Comparison of ENCODE assay signal across 9 cellular contexts in genomic region chr11:114738954-114739353, GRCh38.
DNase-seq lines count a peak whose midpoint lies in the region; ATAC-seq and TF ChIP-seq lines count a peak whose summit lies in the region.
"Had no signal": no experiment of that assay in that cellular context is flagged by ENCODE, and none has a peak within 500 bp of the region (broad histone marks: within the 10 kb centered on the region; RNA-seq: fewer than 3 reads in every experiment).

No MANE protein-coding gene starts in this region.

- H3K9me3 ChIP-seq in OCI-LY7 (ENCODE audit: low read length) (no peaks in the 10 kb centered on the region), liver (ENCODE audit: control insufficient read depth in 4 of 4, low read length in 3 of 4) (no peaks in the 10 kb centered on the region), tibial nerve (peaks cover 0 to 20% (median 2%) of the 10 kb centered on the region in 4 donors)

- intact Hi-C loops in OCI-LY7 (cut with micrococcal nuclease; ENCODE audit: unreplicated experiment) (loop anchor here (5.0 kb wide), 2 partner anchors 583 to 1538 kb away; no protein-coding TSS in a partner anchor), MCF 10A (cut with micrococcal nuclease) (loop anchor here (1.0 to 2.0 kb wide), 2 partner anchors 500 to 1952 kb away; no protein-coding TSS in a partner anchor)

- H3K27me3 ChIP-seq in liver (ENCODE audit: control insufficient read depth in 4 of 4, insufficient read depth in 4 of 4, low read length in 3 of 4): no peaks in the 10 kb centered on the region
- H3K27me3 ChIP-seq in tibial nerve: no peaks in the 10 kb centered on the region

- no peaks in the 10 kb centered on the region for H3K79me2 ChIP-seq in OCI-LY7 (ENCODE audit: insufficient read depth, low read depth, low read length)

- BruUV-seq in OCI-LY7 (replicated peaks; lab: Mats Ljungman, UMichigan): no TSS peak
- BruUV-seq in MCF 10A (replicated peaks; lab: Mats Ljungman, UMichigan): no TSS peak

- no peaks in the 10 kb centered on the region for H3K36me3 ChIP-seq in OCI-LY7 (ENCODE audit: insufficient read depth, low read length)
- H3K36me3 ChIP-seq in liver (ENCODE audit: control insufficient read depth in 4 of 4, insufficient read depth in 3 of 4, low read depth in 1 of 4, low read length in 3 of 4): no peaks in the 10 kb centered on the region
- H3K36me3 ChIP-seq in tibial nerve: no peaks in the 10 kb centered on the region

- no peak overlapping the region for H3K4me2 ChIP-seq in OCI-LY7 (ENCODE audit: low read length)

- ATAC-seq in activated T-cell treated with anti-CD3 and anti-CD28 coated beads, Interleukin-2, amount 50 U/mL, for 4 hours: no peak
- ATAC-seq in GM18870 (IDR thresholded peaks at IDR 0.05; ENCODE audit: unreplicated experiment): no peak

- H3K4me3 Mint-ChIP-seq in activated T-cell treated with anti-CD3 and anti-CD28 coated beads, Interleukin-2, amount 50 U/mL, for 4 hours: no peak overlapping the region
- no peak overlapping the region for H3K4me3 Mint-ChIP-seq in MCF 10A (ENCODE audit: unreplicated experiment)
- H3K4me3 Mint-ChIP-seq: central memory CD8-positive, alpha-beta T cell had no signal

- H3K27me3 Mint-ChIP-seq in activated T-cell treated with anti-CD3 and anti-CD28 coated beads, Interleukin-2, amount 50 U/mL, for 4 hours (ENCODE audit: low read depth): peaks cover 16% of the 10 kb centered on the region
- H3K27me3 Mint-ChIP-seq in MCF 10A (ENCODE audit: insufficient read depth, unreplicated experiment): peaks cover 20% of the 10 kb centered on the region

- H3K9me2 ChIP-seq in OCI-LY7 (ENCODE audit: insufficient read depth, low read length): no peaks in the 10 kb centered on the region

- TF ChIP-seq CTCF in OCI-LY7 (conservative IDR thresholded peaks at IDR 0.05; ENCODE audit: low read length) (peak; percentile 88), MCF 10A (IDR thresholded peaks at IDR 0.05; ENCODE audit: unreplicated experiment) (peak; percentile 76), liver (IDR thresholded peaks at IDR 0.05; ENCODE audit: low read depth, low read length, missing input control) (peak; percentile 82), tibial nerve (IDR thresholded peaks at IDR 0.05) (peak; percentile 10 to 54 (median 49))

- no peaks in the 10 kb centered on the region for H3K4me1 ChIP-seq in OCI-LY7 (ENCODE audit: insufficient read depth, low read length, poor library complexity, severe bottlenecking)
- no peaks in the 10 kb centered on the region for H3K4me1 ChIP-seq in liver (ENCODE audit: control insufficient read depth in 4 of 4, insufficient read depth in 4 of 4, low read length in 3 of 4)
- no peaks in the 10 kb centered on the region for H3K4me1 ChIP-seq in tibial nerve

- TF ChIP-seq EP300 in tibial nerve (IDR thresholded peaks at IDR 0.05): no peak

- peaks cover 11% of the 10 kb centered on the region for H3K9me3 Mint-ChIP-seq in activated T-cell treated with anti-CD3 and anti-CD28 coated beads, Interleukin-2, amount 50 U/mL, for 4 hours
- no peaks in the 10 kb centered on the region for H3K9me3 Mint-ChIP-seq in MCF 10A (ENCODE audit: unreplicated experiment)

- H3K36me3 Mint-ChIP-seq in activated T-cell treated with anti-CD3 and anti-CD28 coated beads, Interleukin-2, amount 50 U/mL, for 4 hours (ENCODE audit: insufficient read depth): no peaks in the 10 kb centered on the region
- peaks cover 7% of the 10 kb centered on the region for H3K36me3 Mint-ChIP-seq in MCF 10A (ENCODE audit: insufficient read depth, unreplicated experiment)

- POLR2A ChIA-PET in OCI-LY7 (lab: Charles Lee) (interaction anchor here (0.6 kb wide), 1 partner anchor 472 kb away, joined by 3 read pairs; no protein-coding TSS in a partner anchor), MCF 10A (lab: Yijun Ruan, JAX) (interaction anchor here (0.5 to 0.7 kb wide), 2 partner anchors 362 to 541 kb away, joined by 3 to 4 read pairs; no protein-coding TSS in a partner anchor)

- no peaks in the 10 kb centered on the region for H4K20me1 ChIP-seq in OCI-LY7 (ENCODE audit: insufficient read depth, low read length)

- CTCF ChIA-PET in OCI-LY7 (lab: Charles Lee; ENCODE audit: unreplicated experiment): no interaction called here
- CTCF ChIA-PET in MCF 10A (lab: Yijun Ruan, JAX): interaction anchor here (0.5 to 2.3 kb wide), 20 partner anchors 9 to 1949 kb away, joined by 3 to 9 read pairs (median 3); no protein-coding TSS in a partner anchor

- H3K27ac ChIP-seq in OCI-LY7 (ENCODE audit: low read depth, low read length, poor library complexity, severe bottlenecking): no peak overlapping the region
- H3K27ac ChIP-seq in liver (ENCODE audit: low read depth in 1 of 2, low read length in 2 of 2): no peak overlapping the region
- H3K27ac ChIP-seq in tibial nerve: no peak overlapping the region

- no peak overlapping the region for H3K27ac Mint-ChIP-seq in MCF 10A (ENCODE audit: low read depth, unreplicated experiment)

- no peak overlapping the region for H3K4me3 ChIP-seq in OCI-LY7 (ENCODE audit: low read depth, low read length, poor library complexity, severe bottlenecking)
- H3K4me3 ChIP-seq in liver (ENCODE audit: low read depth in 1 of 3, low read length in 3 of 3): no peak overlapping the region
- no peak overlapping the region for H3K4me3 ChIP-seq in tibial nerve

- H3K4me1 Mint-ChIP-seq in activated T-cell treated with anti-CD3 and anti-CD28 coated beads, Interleukin-2, amount 50 U/mL, for 4 hours (ENCODE audit: low read depth): no peaks in the 10 kb centered on the region
- no peaks in the 10 kb centered on the region for H3K4me1 Mint-ChIP-seq in MCF 10A (ENCODE audit: insufficient read depth, unreplicated experiment)
- H3K4me1 Mint-ChIP-seq: central memory CD8-positive, alpha-beta T cell had no signal

- DNase-seq in activated T-cell treated with anti-CD3 and anti-CD28 coated beads for 1 hour (ENCODE audit: low read depth): peak; percentile 5
- DNase-seq in activated T-cell treated with anti-CD3 and anti-CD28 coated beads, Interleukin-2, amount 50 U/mL, for 4 hours: no peak
- peak; percentile 3 for DNase-seq in HPDE6-E6E7 (ENCODE audit: extremely low spot score)
- peak; percentile 60 for DNase-seq in OCI-LY7 (ENCODE audit: low spot score)
- DNase-seq in MCF 10A (ENCODE audit: unreplicated experiment): peak; percentile 63
- peak in 1 of 2 donors; percentile 14 for DNase-seq in tibial nerve (ENCODE audit: low spot score in 2 of 2)

- peak; percentile 77 to 83 for TF ChIP-seq RAD21 in liver (IDR thresholded peaks at IDR 0.05)

- no peak overlapping the region for H3K9ac ChIP-seq in liver (ENCODE audit: low read depth in 1 of 2, low read length in 2 of 2)

- TF ChIP-seq POLR2A in tibial nerve (IDR thresholded peaks at IDR 0.05): no peak

- no peak overlapping the region for H2AFZ ChIP-seq in OCI-LY7 (ENCODE audit: low read length)

TF ChIP-seq in liver, 16 proteins besides CTCF, POLR2A, EP300 and RAD21 (continues in another document):
- TF ChIP-seq YY1 (IDR thresholded peaks at IDR 0.05) (no peak), HNF4G (IDR thresholded peaks at IDR 0.05) (no peak), JUND (IDR thresholded peaks at IDR 0.05) (no peak), SP1 (IDR thresholded peaks at IDR 0.05) (no peak), GABPA (IDR thresholded peaks at IDR 0.05 in 1 of 2, conservative IDR thresholded peaks at IDR 0.05 in 1 of 2) (no peak), EGR1 (IDR thresholded peaks at IDR 0.05; ENCODE audit: low read depth in 2 of 2) (no peak), REST (IDR thresholded peaks at IDR 0.05) (no peak), TAF1 (conservative IDR thresholded peaks at IDR 0.05) (no peak), ATF3 (IDR thresholded peaks at IDR 0.05) (no peak), NR2F2 (IDR thresholded peaks at IDR 0.05) (no peak), ZBTB33 (IDR thresholded peaks at IDR 0.05) (no peak)
